ENCODE assay signal across 38 cellular contexts in genomic region chr15:73493936-73494335, GRCh38. TPM values are rescaled to one million over a fixed set of nuclear protein-coding genes. Genes with fewer than 3 reads are reported as not detected.
"Had no signal": no experiment of that assay in that cellular context is flagged by ENCODE, and none has a peak within 500 bp of the region (broad histone marks: within the 10 kb centered on the region; RNA-seq: fewer than 3 reads in every experiment).

No MANE protein-coding gene starts in this region.

- H3K36me3 ChIP-seq: ascending aorta, gastroesophageal sphincter, heart right ventricle, WERI-Rb-1 had no signal

- H3K4me1 Mint-ChIP-seq: activated B cell treated with CpG ODN at 0.5 μM for 24 hours; activated CD8-positive, alpha-beta memory T cell treated with anti-CD3 and anti-CD28 coated beads, Interleukin-2, amount 10 ng/mL, durations not matched to agents 7 days and 5 days; activated naive CD4-positive, alpha-beta T cell treated with anti-CD3 and anti-CD28 coated beads, Interleukin-2, amount 10 ng/mL, durations not matched to agents 7 days and 5 days; activated naive CD8-positive, alpha-beta T cell treated with anti-CD3 and anti-CD28 coated beads, Interleukin-2, amount 10 ng/mL, durations not matched to agents 7 days and 5 days; brain had no signal

- H3K27ac Mint-ChIP-seq: activated B cell treated with CpG ODN at 0.5 μM for 24 hours; activated CD8-positive, alpha-beta memory T cell treated with anti-CD3 and anti-CD28 coated beads, Interleukin-2, amount 10 ng/mL, durations not matched to agents 7 days and 5 days; activated CD8-positive, alpha-beta T cell treated with anti-CD3 and anti-CD28 coated beads, Interleukin-2, amount 10 ng/mL, durations not matched to agents 7 days and 5 days; activated naive CD4-positive, alpha-beta T cell treated with anti-CD3 and anti-CD28 coated beads, Interleukin-2, amount 10 ng/mL, durations not matched to agents 7 days and 5 days; activated naive CD4-positive, alpha-beta T cell treated with anti-CD3 and anti-CD28 coated beads, Interleukin-2, amount 50 U/mL, for 72 hours; activated naive CD8-positive, alpha-beta T cell treated with anti-CD3 and anti-CD28 coated beads, Interleukin-2, amount 10 ng/mL, durations not matched to agents 7 days and 5 days; brain; T-helper 17 cell; T-helper 2 cell treated with Interferon-gamma antibody and Interleukin-4, amounts not matched to agents 5 μg/mL and 100 μg/mL, for 36 hours had no signal

- FAIRE-seq: colon, endometrium, endothelial cell of umbilical vein had no signal

- ATAC-seq: activated CD4-positive, CD25-positive, alpha-beta regulatory T cell treated with anti-CD3 and anti-CD28 coated beads, Interleukin-2, amount 50 U/mL, for 24 hours; activated CD8-positive, alpha-beta memory T cell treated with anti-CD3 and anti-CD28 coated beads, Interleukin-2, amount 10 ng/mL, durations not matched to agents 7 days and 5 days; activated CD8-positive, alpha-beta T cell treated with anti-CD3 and anti-CD28 coated beads, Interleukin-2, amount 10 ng/mL, durations not matched to agents 7 days and 5 days; activated naive CD4-positive, alpha-beta T cell treated with anti-CD3 and anti-CD28 coated beads, Interleukin-2, amount 50 U/mL, for 72 hours; esophagus mucosa; gastroesophageal sphincter; heart right ventricle; T-helper 17 cell had no signal

- H3K4me2 ChIP-seq: hepatocyte had no signal

- H3K9me3 Mint-ChIP-seq: activated B cell treated with CpG ODN at 0.5 μM for 24 hours; activated naive CD4-positive, alpha-beta T cell treated with anti-CD3 and anti-CD28 coated beads, Interleukin-2, amount 10 ng/mL, durations not matched to agents 7 days and 5 days; activated naive CD4-positive, alpha-beta T cell treated with anti-CD3 and anti-CD28 coated beads, Interleukin-2, amount 50 U/mL, for 72 hours; activated naive CD8-positive, alpha-beta T cell treated with anti-CD3 and anti-CD28 coated beads, Interleukin-2, amount 10 ng/mL, durations not matched to agents 7 days and 5 days; T-helper 2 cell treated with Interferon-gamma antibody and Interleukin-4, amounts not matched to agents 5 μg/mL and 100 μg/mL, for 36 hours had no signal

- H3K9me3 ChIP-seq: ascending aorta, gastroesophageal sphincter, heart right ventricle had no signal

- H3K27me3 Mint-ChIP-seq: activated naive CD4-positive, alpha-beta T cell treated with anti-CD3 and anti-CD28 coated beads, Interleukin-2, amount 10 ng/mL, durations not matched to agents 7 days and 5 days; brain had no signal

- H3K4me3 ChIP-seq: ascending aorta, gastroesophageal sphincter, heart right ventricle, hepatocyte had no signal

- H3K79me2 ChIP-seq: hepatocyte had no signal

- DNase-seq: activated B cell treated with CpG ODN at 0.5 μM for 24 hours; activated CD4-positive, alpha-beta T cell treated with anti-CD3 and anti-CD28 coated beads for 48 hours; activated CD4-positive, alpha-beta T cell treated with anti-CD3 and anti-CD28 coated beads, Interleukin-2, amount 50 U/mL, for 1 hour; activated CD4-positive, alpha-beta T cell treated with anti-CD3 and anti-CD28 coated beads, Interleukin-2, amount 50 U/mL, for 48 hours; activated CD8-positive, alpha-beta memory T cell treated with anti-CD3 and anti-CD28 coated beads, Interleukin-2, amount 10 ng/mL, durations not matched to agents 7 days and 5 days; activated CD8-positive, alpha-beta memory T cell treated with anti-CD3 and anti-CD28 coated beads, Interleukin-2, amount 50 U/mL, for 4 hours; activated CD8-positive, alpha-beta T cell treated with anti-CD3 and anti-CD28 coated beads, Interleukin-2, amount 10 ng/mL, durations not matched to agents 7 days and 5 days; activated gamma-delta T cell; activated naive CD4-positive, alpha-beta T cell; activated naive CD4-positive, alpha-beta T cell treated with anti-CD3 and anti-CD28 coated beads, Interleukin-2, amount 10 ng/mL, durations not matched to agents 7 days and 5 days; activated naive CD8-positive, alpha-beta T cell treated with anti-CD3 and anti-CD28 coated beads, Interleukin-2, amount 10 ng/mL, durations not matched to agents 7 days and 5 days; activated T-cell treated with anti-CD3 and anti-CD28 coated beads, Interleukin-2, amount 50 U/mL, for 1 hour; activated T-cell treated with anti-CD3 and anti-CD28 coated beads, Interleukin-2, amount 50 U/mL, for 48 hours; caudate nucleus; cortex of kidney; effector CD8-positive, alpha-beta T cell; foreskin melanocyte; heart right ventricle; T-helper 1 cell; T-helper 17 cell; T1000; WERI-Rb-1 had no signal

- H2AFZ ChIP-seq: hepatocyte had no signal

- H3K4me3 Mint-ChIP-seq: activated B cell treated with CpG ODN at 0.5 μM for 24 hours; activated CD8-positive, alpha-beta memory T cell treated with anti-CD3 and anti-CD28 coated beads, Interleukin-2, amount 10 ng/mL, durations not matched to agents 7 days and 5 days; activated CD8-positive, alpha-beta T cell treated with anti-CD3 and anti-CD28 coated beads, Interleukin-2, amount 10 ng/mL, durations not matched to agents 7 days and 5 days; activated naive CD4-positive, alpha-beta T cell treated with anti-CD3 and anti-CD28 coated beads, Interleukin-2, amount 10 ng/mL, durations not matched to agents 7 days and 5 days; activated naive CD8-positive, alpha-beta T cell treated with anti-CD3 and anti-CD28 coated beads, Interleukin-2, amount 10 ng/mL, durations not matched to agents 7 days and 5 days; brain; T-helper 17 cell; T-helper 2 cell treated with Interferon-gamma antibody and Interleukin-4, amounts not matched to agents 5 μg/mL and 100 μg/mL, for 36 hours had no signal

- H3K4me1 ChIP-seq: ascending aorta, gastroesophageal sphincter, heart right ventricle had no signal

- H3K36me3 Mint-ChIP-seq: activated CD8-positive, alpha-beta memory T cell treated with anti-CD3 and anti-CD28 coated beads, Interleukin-2, amount 10 ng/mL, durations not matched to agents 7 days and 5 days; activated naive CD4-positive, alpha-beta T cell treated with anti-CD3 and anti-CD28 coated beads, Interleukin-2, amount 10 ng/mL, durations not matched to agents 7 days and 5 days; activated naive CD4-positive, alpha-beta T cell treated with anti-CD3 and anti-CD28 coated beads, Interleukin-2, amount 50 U/mL, for 72 hours; activated naive CD8-positive, alpha-beta T cell treated with anti-CD3 and anti-CD28 coated beads, Interleukin-2, amount 10 ng/mL, durations not matched to agents 7 days and 5 days; brain had no signal

- H3K27me3 ChIP-seq: ascending aorta, gastroesophageal sphincter, hepatocyte had no signal

- H3K27ac ChIP-seq: ascending aorta, gastroesophageal sphincter, heart right ventricle, hepatocyte, WERI-Rb-1 had no signal

RNA-seq across cellular contexts. Expression of gene REC114, which starts 51.0 kb away (rescaled TPM):
- total RNA-seq: activated B cell treated with CpG ODN at 0.5 μM for 24 hours; activated CD8-positive, alpha-beta memory T cell treated with anti-CD3 and anti-CD28 coated beads for 36 hours; activated CD8-positive, alpha-beta memory T cell treated with anti-CD3 and anti-CD28 coated beads, Interleukin-2, amount 10 ng/mL, durations not matched to agents 7 days and 5 days; activated CD8-positive, alpha-beta T cell treated with anti-CD3 and anti-CD28 coated beads, Interleukin-2, amount 10 ng/mL, durations not matched to agents 7 days and 5 days; activated naive CD4-positive, alpha-beta T cell treated with anti-CD3 and anti-CD28 coated beads, Interleukin-2, amount 50 U/mL, for 72 hours; activated naive CD8-positive, alpha-beta T cell treated with anti-CD3 and anti-CD28 coated beads, Interleukin-2, amount 10 ng/mL, durations not matched to agents 7 days and 5 days; ascending aorta; chondrocyte; dermis microvascular lymphatic vessel endothelial cell; endothelial cell of umbilical vein; epithelial cell of proximal tubule; esophagus mucosa; gastroesophageal sphincter; glomerular endothelial cell; hepatocyte; T-helper 17 cell had no signal
- polyA plus RNA-seq: endothelial cell of umbilical vein, heart right ventricle had no signal
